Comparison of ENCODE assay signal across 1 cellular context in the genomic region with DNA sequence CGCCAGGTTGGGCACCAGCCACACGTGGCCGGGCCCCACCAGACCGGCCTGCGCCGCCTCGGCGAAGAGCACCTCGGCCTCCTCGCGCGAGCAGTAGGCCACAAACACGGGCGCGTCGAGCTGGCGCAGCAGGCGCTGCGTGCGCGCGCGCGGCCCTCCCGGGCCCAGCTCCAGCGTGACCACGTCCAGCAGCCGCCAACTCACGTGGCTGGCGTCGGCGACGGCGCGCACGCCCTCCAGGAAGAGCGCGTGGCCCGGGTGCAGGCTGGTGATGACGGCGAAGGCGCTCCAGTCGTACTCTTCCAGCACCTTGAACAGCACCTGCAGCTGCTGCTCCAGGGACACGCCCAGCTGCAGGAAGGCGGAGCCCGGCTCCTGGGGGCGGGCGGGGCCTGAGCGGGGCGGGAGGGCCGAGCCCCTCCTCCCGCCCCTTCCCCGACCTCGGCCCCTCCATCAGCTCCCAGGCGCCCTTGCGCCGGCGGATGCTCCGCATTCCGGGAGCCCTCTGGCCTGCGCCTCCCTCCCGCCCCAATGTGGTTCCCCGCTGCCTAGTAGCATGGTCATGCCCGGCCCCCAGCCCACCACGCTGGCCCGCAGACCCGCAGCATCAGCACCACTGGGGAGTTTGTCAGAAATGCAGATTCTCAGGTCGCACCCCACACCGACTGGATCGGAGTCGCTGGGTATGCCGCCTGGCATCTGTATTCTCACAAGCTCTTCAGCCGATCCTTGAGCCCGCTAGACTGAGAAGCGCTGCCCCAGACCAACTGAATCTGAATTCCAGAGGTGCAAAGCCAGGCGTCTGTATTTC.
TF ChIP-seq lines count a peak whose summit lies in the region.

No MANE protein-coding gene starts in this region.

TF ChIP-seq in HepG2, 621 proteins besides CTCF, POLR2A, EP300 and RAD21 (continues in another document):
- TF ChIP-seq, protein P1, sequence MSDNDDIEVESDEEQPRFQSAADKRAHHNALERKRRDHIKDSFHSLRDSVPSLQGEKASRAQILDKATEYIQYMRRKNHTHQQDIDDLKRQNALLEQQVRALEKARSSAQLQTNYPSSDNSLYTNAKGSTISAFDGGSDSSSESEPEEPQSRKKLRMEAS (IDR thresholded peaks at IDR 0.05): peak; percentile 79
- TF ChIP-seq ZEB1 (IDR thresholded peaks at IDR 0.05; ENCODE audit: insufficient replicate concordance, low read depth) (no peak), IKZF4 (CRISPR knock-in tag; IDR thresholded peaks at IDR 0.05; ENCODE audit: borderline replicate concordance, low read depth, not compliant biosample characterization) (peak; percentile 50), NFATC3 (CRISPR knock-in tag; IDR thresholded peaks at IDR 0.05) (no peak), ZNF33B (CRISPR knock-in tag; IDR thresholded peaks at IDR 0.05) (0 out of 2 replicates have a peak, but pooled peaks have one; percentile 37), RXRB (CRISPR knock-in tag; IDR thresholded peaks at IDR 0.05; ENCODE audit: borderline replicate concordance) (0 out of 2 replicates have a peak, but pooled peaks have one; percentile 9), ZNF883 (CRISPR knock-in tag; IDR thresholded peaks at IDR 0.05; ENCODE audit: not compliant biosample characterization) (peak; percentile 68), MAZ (IDR thresholded peaks at IDR 0.05; ENCODE audit: borderline replicate concordance, low read depth, low read length) (no peak; the same call in 1 of the 2 replicates), MAZ (CRISPR knock-in tag; IDR thresholded peaks at IDR 0.05; ENCODE audit: low read depth) (0 out of 2 replicates have a peak, but pooled peaks have one; percentile 12), SAP130 (CRISPR knock-in tag; IDR thresholded peaks at IDR 0.05; ENCODE audit: low read depth) (no peak), ZFP36L2 (CRISPR knock-in tag; IDR thresholded peaks at IDR 0.05) (no peak), YEATS4 (CRISPR knock-in tag; IDR thresholded peaks at IDR 0.05; ENCODE audit: borderline replicate concordance) (no peak; the same call in 1 of the 2 replicates), NFIB (CRISPR knock-in tag; IDR thresholded peaks at IDR 0.05; ENCODE audit: borderline replicate concordance) (no peak), SIN3B (IDR thresholded peaks at IDR 0.05; ENCODE audit: low read length) (no peak), ZNF205 (CRISPR knock-in tag; IDR thresholded peaks at IDR 0.05) (no peak), ZMYM2 (CRISPR knock-in tag; IDR thresholded peaks at IDR 0.05) (no peak), NCOA1 (CRISPR knock-in tag; IDR thresholded peaks at IDR 0.05) (no peak), FIP1L1 (IDR thresholded peaks at IDR 0.05; ENCODE audit: borderline replicate concordance, insufficient read depth, low read depth, low read length) (no peak), ZBTB21 (CRISPR knock-in tag; IDR thresholded peaks at IDR 0.05) (no peak), PITX1 (CRISPR knock-in tag; IDR thresholded peaks at IDR 0.05) (no peak), HOXA3 (CRISPR knock-in tag; IDR thresholded peaks at IDR 0.05) (peak; percentile 48; the same call in 1 of the 2 replicates), GABPB1 (CRISPR knock-in tag; IDR thresholded peaks at IDR 0.05) (peak; percentile 61), EZH2 (conservative IDR thresholded peaks at IDR 0.05; ENCODE audit: low read depth, low read length) (peak; percentile 90; the same call in 1 of the 2 replicates), JUND (CRISPR knock-in tag; IDR thresholded peaks at IDR 0.05) (no peak), ZNF558 (CRISPR knock-in tag; IDR thresholded peaks at IDR 0.05; ENCODE audit: borderline replicate concordance) (no peak), KDM5B (CRISPR knock-in tag; IDR thresholded peaks at IDR 0.05; ENCODE audit: borderline replicate concordance) (0 out of 2 replicates have a peak, but pooled peaks have one; percentile 32), ZNF777 (CRISPR knock-in tag; IDR thresholded peaks at IDR 0.05) (0 out of 2 replicates have a peak, but pooled peaks have one; percentile 26)
- TF ChIP-seq, protein P2, sequence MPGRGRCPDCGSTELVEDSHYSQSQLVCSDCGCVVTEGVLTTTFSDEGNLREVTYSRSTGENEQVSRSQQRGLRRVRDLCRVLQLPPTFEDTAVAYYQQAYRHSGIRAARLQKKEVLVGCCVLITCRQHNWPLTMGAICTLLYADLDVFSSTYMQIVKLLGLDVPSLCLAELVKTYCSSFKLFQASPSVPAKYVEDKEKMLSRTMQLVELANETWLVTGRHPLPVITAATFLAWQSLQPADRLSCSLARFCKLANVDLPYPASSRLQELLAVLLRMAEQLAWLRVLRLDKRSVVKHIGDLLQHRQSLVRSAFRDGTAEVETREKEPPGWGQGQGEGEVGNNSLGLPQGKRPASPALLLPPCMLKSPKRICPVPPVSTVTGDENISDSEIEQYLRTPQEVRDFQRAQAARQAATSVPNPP (CRISPR knock-in tag; IDR thresholded peaks at IDR 0.05): no peak
- TF ChIP-seq, protein P3, sequence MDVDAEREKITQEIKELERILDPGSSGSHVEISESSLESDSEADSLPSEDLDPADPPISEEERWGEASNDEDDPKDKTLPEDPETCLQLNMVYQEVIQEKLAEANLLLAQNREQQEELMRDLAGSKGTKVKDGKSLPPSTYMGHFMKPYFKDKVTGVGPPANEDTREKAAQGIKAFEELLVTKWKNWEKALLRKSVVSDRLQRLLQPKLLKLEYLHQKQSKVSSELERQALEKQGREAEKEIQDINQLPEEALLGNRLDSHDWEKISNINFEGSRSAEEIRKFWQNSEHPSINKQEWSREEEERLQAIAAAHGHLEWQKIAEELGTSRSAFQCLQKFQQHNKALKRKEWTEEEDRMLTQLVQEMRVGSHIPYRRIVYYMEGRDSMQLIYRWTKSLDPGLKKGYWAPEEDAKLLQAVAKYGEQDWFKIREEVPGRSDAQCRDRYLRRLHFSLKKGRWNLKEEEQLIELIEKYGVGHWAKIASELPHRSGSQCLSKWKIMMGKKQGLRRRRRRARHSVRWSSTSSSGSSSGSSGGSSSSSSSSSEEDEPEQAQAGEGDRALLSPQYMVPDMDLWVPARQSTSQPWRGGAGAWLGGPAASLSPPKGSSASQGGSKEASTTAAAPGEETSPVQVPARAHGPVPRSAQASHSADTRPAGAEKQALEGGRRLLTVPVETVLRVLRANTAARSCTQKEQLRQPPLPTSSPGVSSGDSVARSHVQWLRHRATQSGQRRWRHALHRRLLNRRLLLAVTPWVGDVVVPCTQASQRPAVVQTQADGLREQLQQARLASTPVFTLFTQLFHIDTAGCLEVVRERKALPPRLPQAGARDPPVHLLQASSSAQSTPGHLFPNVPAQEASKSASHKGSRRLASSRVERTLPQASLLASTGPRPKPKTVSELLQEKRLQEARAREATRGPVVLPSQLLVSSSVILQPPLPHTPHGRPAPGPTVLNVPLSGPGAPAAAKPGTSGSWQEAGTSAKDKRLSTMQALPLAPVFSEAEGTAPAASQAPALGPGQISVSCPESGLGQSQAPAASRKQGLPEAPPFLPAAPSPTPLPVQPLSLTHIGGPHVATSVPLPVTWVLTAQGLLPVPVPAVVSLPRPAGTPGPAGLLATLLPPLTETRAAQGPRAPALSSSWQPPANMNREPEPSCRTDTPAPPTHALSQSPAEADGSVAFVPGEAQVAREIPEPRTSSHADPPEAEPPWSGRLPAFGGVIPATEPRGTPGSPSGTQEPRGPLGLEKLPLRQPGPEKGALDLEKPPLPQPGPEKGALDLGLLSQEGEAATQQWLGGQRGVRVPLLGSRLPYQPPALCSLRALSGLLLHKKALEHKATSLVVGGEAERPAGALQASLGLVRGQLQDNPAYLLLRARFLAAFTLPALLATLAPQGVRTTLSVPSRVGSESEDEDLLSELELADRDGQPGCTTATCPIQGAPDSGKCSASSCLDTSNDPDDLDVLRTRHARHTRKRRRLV (CRISPR knock-in tag; IDR thresholded peaks at IDR 0.05): peak; percentile 40; the same call in 1 of the 2 replicates
- TF ChIP-seq, protein P4, sequence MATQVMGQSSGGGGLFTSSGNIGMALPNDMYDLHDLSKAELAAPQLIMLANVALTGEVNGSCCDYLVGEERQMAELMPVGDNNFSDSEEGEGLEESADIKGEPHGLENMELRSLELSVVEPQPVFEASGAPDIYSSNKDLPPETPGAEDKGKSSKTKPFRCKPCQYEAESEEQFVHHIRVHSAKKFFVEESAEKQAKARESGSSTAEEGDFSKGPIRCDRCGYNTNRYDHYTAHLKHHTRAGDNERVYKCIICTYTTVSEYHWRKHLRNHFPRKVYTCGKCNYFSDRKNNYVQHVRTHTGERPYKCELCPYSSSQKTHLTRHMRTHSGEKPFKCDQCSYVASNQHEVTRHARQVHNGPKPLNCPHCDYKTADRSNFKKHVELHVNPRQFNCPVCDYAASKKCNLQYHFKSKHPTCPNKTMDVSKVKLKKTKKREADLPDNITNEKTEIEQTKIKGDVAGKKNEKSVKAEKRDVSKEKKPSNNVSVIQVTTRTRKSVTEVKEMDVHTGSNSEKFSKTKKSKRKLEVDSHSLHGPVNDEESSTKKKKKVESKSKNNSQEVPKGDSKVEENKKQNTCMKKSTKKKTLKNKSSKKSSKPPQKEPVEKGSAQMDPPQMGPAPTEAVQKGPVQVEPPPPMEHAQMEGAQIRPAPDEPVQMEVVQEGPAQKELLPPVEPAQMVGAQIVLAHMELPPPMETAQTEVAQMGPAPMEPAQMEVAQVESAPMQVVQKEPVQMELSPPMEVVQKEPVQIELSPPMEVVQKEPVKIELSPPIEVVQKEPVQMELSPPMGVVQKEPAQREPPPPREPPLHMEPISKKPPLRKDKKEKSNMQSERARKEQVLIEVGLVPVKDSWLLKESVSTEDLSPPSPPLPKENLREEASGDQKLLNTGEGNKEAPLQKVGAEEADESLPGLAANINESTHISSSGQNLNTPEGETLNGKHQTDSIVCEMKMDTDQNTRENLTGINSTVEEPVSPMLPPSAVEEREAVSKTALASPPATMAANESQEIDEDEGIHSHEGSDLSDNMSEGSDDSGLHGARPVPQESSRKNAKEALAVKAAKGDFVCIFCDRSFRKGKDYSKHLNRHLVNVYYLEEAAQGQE (IDR thresholded peaks at IDR 0.05; ENCODE audit: borderline replicate concordance in 1 of 2, low read depth in 1 of 2, low read length in 2 of 2): peak; percentile 59 to 88
- TF ChIP-seq, protein P5, sequence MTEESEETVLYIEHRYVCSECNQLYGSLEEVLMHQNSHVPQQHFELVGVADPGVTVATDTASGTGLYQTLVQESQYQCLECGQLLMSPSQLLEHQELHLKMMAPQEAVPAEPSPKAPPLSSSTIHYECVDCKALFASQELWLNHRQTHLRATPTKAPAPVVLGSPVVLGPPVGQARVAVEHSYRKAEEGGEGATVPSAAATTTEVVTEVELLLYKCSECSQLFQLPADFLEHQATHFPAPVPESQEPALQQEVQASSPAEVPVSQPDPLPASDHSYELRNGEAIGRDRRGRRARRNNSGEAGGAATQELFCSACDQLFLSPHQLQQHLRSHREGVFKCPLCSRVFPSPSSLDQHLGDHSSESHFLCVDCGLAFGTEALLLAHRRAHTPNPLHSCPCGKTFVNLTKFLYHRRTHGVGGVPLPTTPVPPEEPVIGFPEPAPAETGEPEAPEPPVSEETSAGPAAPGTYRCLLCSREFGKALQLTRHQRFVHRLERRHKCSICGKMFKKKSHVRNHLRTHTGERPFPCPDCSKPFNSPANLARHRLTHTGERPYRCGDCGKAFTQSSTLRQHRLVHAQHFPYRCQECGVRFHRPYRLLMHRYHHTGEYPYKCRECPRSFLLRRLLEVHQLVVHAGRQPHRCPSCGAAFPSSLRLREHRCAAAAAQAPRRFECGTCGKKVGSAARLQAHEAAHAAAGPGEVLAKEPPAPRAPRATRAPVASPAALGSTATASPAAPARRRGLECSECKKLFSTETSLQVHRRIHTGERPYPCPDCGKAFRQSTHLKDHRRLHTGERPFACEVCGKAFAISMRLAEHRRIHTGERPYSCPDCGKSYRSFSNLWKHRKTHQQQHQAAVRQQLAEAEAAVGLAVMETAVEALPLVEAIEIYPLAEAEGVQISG (CRISPR knock-in tag; IDR thresholded peaks at IDR 0.05): no peak
- TF ChIP-seq, protein P6, sequence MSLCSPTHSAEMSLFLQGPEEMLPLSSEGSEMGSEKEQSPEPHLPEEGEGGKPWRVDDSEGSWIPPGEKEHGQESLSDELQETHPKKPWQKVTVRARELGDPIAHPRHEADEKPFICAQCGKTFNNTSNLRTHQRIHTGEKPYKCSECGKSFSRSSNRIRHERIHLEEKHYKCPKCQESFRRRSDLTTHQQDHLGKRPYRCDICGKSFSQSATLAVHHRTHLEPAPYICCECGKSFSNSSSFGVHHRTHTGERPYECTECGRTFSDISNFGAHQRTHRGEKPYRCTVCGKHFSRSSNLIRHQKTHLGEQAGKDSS (CRISPR knock-in tag; IDR thresholded peaks at IDR 0.05; ENCODE audit: borderline replicate concordance, low read depth): 0 out of 2 replicates have a peak, but pooled peaks have one; percentile 14
- TF ChIP-seq, protein P7, sequence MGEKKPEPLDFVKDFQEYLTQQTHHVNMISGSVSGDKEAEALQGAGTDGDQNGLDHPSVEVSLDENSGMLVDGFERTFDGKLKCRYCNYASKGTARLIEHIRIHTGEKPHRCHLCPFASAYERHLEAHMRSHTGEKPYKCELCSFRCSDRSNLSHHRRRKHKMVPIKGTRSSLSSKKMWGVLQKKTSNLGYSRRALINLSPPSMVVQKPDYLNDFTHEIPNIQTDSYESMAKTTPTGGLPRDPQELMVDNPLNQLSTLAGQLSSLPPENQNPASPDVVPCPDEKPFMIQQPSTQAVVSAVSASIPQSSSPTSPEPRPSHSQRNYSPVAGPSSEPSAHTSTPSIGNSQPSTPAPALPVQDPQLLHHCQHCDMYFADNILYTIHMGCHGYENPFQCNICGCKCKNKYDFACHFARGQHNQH (CRISPR knock-in tag; IDR thresholded peaks at IDR 0.05): 0 out of 2 replicates have a peak, but pooled peaks have one; percentile 23
- TF ChIP-seq, protein P8, sequence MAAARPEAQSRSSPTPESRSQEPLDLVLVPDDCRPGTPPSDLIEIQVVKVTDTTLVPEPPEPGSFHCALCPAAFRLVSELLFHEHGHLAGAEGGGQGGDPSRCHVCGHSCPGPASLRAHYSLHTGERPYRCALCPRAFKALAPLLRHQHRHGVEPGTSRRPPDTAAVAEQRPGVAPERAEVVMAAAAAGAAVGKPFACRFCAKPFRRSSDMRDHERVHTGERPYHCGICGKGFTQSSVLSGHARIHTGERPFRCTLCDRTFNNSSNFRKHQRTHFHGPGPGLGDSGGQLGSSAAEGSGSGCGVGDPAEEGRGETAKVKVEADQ (CRISPR knock-in tag; IDR thresholded peaks at IDR 0.05; ENCODE audit: borderline replicate concordance): peak; percentile 54; the same call in 1 of the 2 replicates
- TF ChIP-seq, protein P9, sequence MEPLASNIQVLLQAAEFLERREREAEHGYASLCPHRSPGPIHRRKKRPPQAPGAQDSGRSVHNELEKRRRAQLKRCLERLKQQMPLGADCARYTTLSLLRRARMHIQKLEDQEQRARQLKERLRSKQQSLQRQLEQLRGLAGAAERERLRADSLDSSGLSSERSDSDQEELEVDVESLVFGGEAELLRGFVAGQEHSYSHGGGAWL (CRISPR knock-in tag; IDR thresholded peaks at IDR 0.05): 0 out of 2 replicates have a peak, but pooled peaks have one; percentile 42
- TF ChIP-seq, protein P10, sequence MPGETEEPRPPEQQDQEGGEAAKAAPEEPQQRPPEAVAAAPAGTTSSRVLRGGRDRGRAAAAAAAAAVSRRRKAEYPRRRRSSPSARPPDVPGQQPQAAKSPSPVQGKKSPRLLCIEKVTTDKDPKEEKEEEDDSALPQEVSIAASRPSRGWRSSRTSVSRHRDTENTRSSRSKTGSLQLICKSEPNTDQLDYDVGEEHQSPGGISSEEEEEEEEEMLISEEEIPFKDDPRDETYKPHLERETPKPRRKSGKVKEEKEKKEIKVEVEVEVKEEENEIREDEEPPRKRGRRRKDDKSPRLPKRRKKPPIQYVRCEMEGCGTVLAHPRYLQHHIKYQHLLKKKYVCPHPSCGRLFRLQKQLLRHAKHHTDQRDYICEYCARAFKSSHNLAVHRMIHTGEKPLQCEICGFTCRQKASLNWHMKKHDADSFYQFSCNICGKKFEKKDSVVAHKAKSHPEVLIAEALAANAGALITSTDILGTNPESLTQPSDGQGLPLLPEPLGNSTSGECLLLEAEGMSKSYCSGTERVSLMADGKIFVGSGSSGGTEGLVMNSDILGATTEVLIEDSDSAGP (CRISPR knock-in tag; IDR thresholded peaks at IDR 0.05; ENCODE audit: borderline replicate concordance): no peak
